1 cellular context compared by ENCODE assay signal in genomic region chr15:97995881-97996603, GRCh38.
TF ChIP-seq lines count a peak whose summit lies in the region.

No MANE protein-coding gene starts in this region.

TF ChIP-seq in K562, 482 proteins besides CTCF, POLR2A, EP300 and RAD21 (continued from another document and continues in another):
- TF ChIP-seq, protein P1, sequence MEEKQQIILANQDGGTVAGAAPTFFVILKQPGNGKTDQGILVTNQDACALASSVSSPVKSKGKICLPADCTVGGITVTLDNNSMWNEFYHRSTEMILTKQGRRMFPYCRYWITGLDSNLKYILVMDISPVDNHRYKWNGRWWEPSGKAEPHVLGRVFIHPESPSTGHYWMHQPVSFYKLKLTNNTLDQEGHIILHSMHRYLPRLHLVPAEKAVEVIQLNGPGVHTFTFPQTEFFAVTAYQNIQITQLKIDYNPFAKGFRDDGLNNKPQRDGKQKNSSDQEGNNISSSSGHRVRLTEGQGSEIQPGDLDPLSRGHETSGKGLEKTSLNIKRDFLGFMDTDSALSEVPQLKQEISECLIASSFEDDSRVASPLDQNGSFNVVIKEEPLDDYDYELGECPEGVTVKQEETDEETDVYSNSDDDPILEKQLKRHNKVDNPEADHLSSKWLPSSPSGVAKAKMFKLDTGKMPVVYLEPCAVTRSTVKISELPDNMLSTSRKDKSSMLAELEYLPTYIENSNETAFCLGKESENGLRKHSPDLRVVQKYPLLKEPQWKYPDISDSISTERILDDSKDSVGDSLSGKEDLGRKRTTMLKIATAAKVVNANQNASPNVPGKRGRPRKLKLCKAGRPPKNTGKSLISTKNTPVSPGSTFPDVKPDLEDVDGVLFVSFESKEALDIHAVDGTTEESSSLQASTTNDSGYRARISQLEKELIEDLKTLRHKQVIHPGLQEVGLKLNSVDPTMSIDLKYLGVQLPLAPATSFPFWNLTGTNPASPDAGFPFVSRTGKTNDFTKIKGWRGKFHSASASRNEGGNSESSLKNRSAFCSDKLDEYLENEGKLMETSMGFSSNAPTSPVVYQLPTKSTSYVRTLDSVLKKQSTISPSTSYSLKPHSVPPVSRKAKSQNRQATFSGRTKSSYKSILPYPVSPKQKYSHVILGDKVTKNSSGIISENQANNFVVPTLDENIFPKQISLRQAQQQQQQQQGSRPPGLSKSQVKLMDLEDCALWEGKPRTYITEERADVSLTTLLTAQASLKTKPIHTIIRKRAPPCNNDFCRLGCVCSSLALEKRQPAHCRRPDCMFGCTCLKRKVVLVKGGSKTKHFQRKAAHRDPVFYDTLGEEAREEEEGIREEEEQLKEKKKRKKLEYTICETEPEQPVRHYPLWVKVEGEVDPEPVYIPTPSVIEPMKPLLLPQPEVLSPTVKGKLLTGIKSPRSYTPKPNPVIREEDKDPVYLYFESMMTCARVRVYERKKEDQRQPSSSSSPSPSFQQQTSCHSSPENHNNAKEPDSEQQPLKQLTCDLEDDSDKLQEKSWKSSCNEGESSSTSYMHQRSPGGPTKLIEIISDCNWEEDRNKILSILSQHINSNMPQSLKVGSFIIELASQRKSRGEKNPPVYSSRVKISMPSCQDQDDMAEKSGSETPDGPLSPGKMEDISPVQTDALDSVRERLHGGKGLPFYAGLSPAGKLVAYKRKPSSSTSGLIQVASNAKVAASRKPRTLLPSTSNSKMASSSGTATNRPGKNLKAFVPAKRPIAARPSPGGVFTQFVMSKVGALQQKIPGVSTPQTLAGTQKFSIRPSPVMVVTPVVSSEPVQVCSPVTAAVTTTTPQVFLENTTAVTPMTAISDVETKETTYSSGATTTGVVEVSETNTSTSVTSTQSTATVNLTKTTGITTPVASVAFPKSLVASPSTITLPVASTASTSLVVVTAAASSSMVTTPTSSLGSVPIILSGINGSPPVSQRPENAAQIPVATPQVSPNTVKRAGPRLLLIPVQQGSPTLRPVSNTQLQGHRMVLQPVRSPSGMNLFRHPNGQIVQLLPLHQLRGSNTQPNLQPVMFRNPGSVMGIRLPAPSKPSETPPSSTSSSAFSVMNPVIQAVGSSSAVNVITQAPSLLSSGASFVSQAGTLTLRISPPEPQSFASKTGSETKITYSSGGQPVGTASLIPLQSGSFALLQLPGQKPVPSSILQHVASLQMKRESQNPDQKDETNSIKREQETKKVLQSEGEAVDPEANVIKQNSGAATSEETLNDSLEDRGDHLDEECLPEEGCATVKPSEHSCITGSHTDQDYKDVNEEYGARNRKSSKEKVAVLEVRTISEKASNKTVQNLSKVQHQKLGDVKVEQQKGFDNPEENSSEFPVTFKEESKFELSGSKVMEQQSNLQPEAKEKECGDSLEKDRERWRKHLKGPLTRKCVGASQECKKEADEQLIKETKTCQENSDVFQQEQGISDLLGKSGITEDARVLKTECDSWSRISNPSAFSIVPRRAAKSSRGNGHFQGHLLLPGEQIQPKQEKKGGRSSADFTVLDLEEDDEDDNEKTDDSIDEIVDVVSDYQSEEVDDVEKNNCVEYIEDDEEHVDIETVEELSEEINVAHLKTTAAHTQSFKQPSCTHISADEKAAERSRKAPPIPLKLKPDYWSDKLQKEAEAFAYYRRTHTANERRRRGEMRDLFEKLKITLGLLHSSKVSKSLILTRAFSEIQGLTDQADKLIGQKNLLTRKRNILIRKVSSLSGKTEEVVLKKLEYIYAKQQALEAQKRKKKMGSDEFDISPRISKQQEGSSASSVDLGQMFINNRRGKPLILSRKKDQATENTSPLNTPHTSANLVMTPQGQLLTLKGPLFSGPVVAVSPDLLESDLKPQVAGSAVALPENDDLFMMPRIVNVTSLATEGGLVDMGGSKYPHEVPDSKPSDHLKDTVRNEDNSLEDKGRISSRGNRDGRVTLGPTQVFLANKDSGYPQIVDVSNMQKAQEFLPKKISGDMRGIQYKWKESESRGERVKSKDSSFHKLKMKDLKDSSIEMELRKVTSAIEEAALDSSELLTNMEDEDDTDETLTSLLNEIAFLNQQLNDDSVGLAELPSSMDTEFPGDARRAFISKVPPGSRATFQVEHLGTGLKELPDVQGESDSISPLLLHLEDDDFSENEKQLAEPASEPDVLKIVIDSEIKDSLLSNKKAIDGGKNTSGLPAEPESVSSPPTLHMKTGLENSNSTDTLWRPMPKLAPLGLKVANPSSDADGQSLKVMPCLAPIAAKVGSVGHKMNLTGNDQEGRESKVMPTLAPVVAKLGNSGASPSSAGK (IDR thresholded peaks at IDR 0.05), result peak; percentile 52; the same call in 1 of the 2 replicates
- TF ChIP-seq FOSL1 (tag; conservative IDR thresholded peaks at IDR 0.05) (0 out of 2 replicates have a peak, but pooled peaks have one; percentile 28), TEAD4 (IDR thresholded peaks at IDR 0.05; ENCODE audit: low read length) (peak; percentile 50; the same call in 1 of the 2 replicates), TEAD4 (CRISPR knock-in tag; IDR thresholded peaks at IDR 0.05; ENCODE audit: borderline replicate concordance) (no peak), E2F6 (IDR thresholded peaks at IDR 0.05; ENCODE audit: borderline replicate concordance in 1 of 2, extremely low read depth in 1 of 2, insufficient read depth in 1 of 2, insufficient read length in 1 of 2, low read depth in 1 of 2, low read length in 1 of 2, poor library complexity in 1 of 2, severe bottlenecking in 1 of 2) (peak in 1 of 2 experiments; percentile 71), ZNF57 (CRISPR knock-in tag; IDR thresholded peaks at IDR 0.05) (no peak), TCF3 (CRISPR knock-in tag; IDR thresholded peaks at IDR 0.05) (peak; percentile 39), PPARD (CRISPR knock-in tag; IDR thresholded peaks at IDR 0.05) (no peak), ZNF717 (CRISPR knock-in tag; IDR thresholded peaks at IDR 0.05) (no peak), SAP30 (IDR thresholded peaks at IDR 0.05; ENCODE audit: borderline replicate concordance, insufficient read depth, low read depth, low read length, poor library complexity, severe bottlenecking) (no peak), ZFP36 (IDR thresholded peaks at IDR 0.05; ENCODE audit: low read depth, low read length, partially characterized antibody) (no peak), ARID4B (CRISPR knock-in tag; IDR thresholded peaks at IDR 0.05) (no peak), ZNF318 (IDR thresholded peaks at IDR 0.05; ENCODE audit: borderline replicate concordance in 1 of 2, low read depth in 1 of 2) (no peak), ZNF586 (CRISPR knock-in tag; conservative IDR thresholded peaks at IDR 0.05) (no peak), ADNP (tag; IDR thresholded peaks at IDR 0.05) (no peak), L3MBTL2 (IDR thresholded peaks at IDR 0.05) (peak; percentile 29; the same call in 1 of the 2 replicates)
- TF ChIP-seq, protein P2, sequence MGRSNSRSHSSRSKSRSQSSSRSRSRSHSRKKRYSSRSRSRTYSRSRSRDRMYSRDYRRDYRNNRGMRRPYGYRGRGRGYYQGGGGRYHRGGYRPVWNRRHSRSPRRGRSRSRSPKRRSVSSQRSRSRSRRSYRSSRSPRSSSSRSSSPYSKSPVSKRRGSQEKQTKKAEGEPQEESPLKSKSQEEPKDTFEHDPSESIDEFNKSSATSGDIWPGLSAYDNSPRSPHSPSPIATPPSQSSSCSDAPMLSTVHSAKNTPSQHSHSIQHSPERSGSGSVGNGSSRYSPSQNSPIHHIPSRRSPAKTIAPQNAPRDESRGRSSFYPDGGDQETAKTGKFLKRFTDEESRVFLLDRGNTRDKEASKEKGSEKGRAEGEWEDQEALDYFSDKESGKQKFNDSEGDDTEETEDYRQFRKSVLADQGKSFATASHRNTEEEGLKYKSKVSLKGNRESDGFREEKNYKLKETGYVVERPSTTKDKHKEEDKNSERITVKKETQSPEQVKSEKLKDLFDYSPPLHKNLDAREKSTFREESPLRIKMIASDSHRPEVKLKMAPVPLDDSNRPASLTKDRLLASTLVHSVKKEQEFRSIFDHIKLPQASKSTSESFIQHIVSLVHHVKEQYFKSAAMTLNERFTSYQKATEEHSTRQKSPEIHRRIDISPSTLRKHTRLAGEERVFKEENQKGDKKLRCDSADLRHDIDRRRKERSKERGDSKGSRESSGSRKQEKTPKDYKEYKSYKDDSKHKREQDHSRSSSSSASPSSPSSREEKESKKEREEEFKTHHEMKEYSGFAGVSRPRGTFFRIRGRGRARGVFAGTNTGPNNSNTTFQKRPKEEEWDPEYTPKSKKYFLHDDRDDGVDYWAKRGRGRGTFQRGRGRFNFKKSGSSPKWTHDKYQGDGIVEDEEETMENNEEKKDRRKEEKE (IDR thresholded peaks at IDR 0.05; ENCODE audit: borderline replicate concordance in 1 of 2, control insufficient read depth in 1 of 2, low read depth in 2 of 2, low read length in 1 of 2), result no peak
- TF ChIP-seq, protein P3, sequence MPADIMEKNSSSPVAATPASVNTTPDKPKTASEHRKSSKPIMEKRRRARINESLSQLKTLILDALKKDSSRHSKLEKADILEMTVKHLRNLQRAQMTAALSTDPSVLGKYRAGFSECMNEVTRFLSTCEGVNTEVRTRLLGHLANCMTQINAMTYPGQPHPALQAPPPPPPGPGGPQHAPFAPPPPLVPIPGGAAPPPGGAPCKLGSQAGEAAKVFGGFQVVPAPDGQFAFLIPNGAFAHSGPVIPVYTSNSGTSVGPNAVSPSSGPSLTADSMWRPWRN (IDR thresholded peaks at IDR 0.05; ENCODE audit: low read depth), result no peak
